19 cellular contexts compared by ENCODE assay signal in genomic region chr1:156694563-156694962, GRCh38. TPM values are rescaled to one million over a fixed set of nuclear protein-coding genes. Genes with fewer than 3 reads are reported as not detected.
DNase-seq lines count a peak whose midpoint lies in the region; ATAC-seq and TF ChIP-seq lines count a peak whose summit lies in the region.
"Had no signal": no experiment of that assay in that cellular context is flagged by ENCODE, and none has a peak within 500 bp of the region (broad histone marks: within the 10 kb centered on the region; RNA-seq: fewer than 3 reads in every experiment).

No MANE protein-coding gene starts in this region.

- H4K8ac ChIP-seq in H9 (replicated peaks; ENCODE audit: insufficient read length, low read depth, low read length), result no peak overlapping the region

- no peak overlapping the region for H3K18ac ChIP-seq in H9 (ENCODE audit: insufficient read length, low read depth, low read length)

- H2AK5ac ChIP-seq in H9 (ENCODE audit: insufficient read length, low read length), result no peak overlapping the region

- no peak overlapping the region for H3K56ac ChIP-seq in H9 (ENCODE audit: insufficient read length, low read depth, low read length)

- no peak overlapping the region for H2AFZ ChIP-seq in H9 (ENCODE audit: low read length)

- H3K9me3 ChIP-seq in H9 (ENCODE audit: control insufficient read depth, low read depth, low read length) (no peaks in the 10 kb centered on the region), iPS-20b (ENCODE audit: insufficient read depth, low read depth, low read length) (no peaks in the 10 kb centered on the region), suprapubic skin (no peaks in the 10 kb centered on the region)
- H3K9me3 ChIP-seq: heart right ventricle had no signal

- H3K4me1 Mint-ChIP-seq in H9, result peaks cover 49 to 64% of the 10 kb centered on the region in 2 experiments

- H3K4ac ChIP-seq in H9 (ENCODE audit: low read depth, low read length), result no peak overlapping the region

- H3K14ac ChIP-seq in H9 (ENCODE audit: insufficient read depth, low read length), result no peak overlapping the region

- TF ChIP-seq EP300 in suprapubic skin (IDR thresholded peaks at IDR 0.05), result no peak

- H4K20me1 ChIP-seq in H9 (ENCODE audit: control insufficient read depth, insufficient read depth, insufficient read length), result no peaks in the 10 kb centered on the region

- no peak overlapping the region for H3K23ac ChIP-seq in H9 (ENCODE audit: insufficient read length, low read depth, low read length)

- DNase-seq in H9, result no peak
- DNase-seq in suprapubic skin (ENCODE audit: low spot score in 2 of 2), result no peak
- DNase-seq in NCI-H524 treated with DMSO at 0.1 percent for 48 hours (lab: John Stamatoyannopoulos, UW), result no peak
- DNase-seq: activated CD4-positive, alpha-beta memory T cell treated with anti-CD3 and anti-CD28 coated beads, Interleukin-2, amount 10 ng/mL, durations not matched to agents 7 days and 5 days; activated naive CD8-positive, alpha-beta T cell treated with anti-CD3 and anti-CD28 coated beads for 36 hours; activated T-cell treated with anti-CD3 and anti-CD28 coated beads, Interleukin-2, amount 50 U/mL, for 4 hours; AML-193; dorsolateral prefrontal cortex; GOT3; heart right ventricle; kidney; NCI-H1092 treated with DMSO at 0.1 percent for 48 hours; RPMI8226; stimulated activated CD4-positive, alpha-beta T cell treated with anti-CD3 and anti-CD28 coated beads, Interleukin-4, amount 100 ng/mL, for 1 hour; substantia nigra had no signal

- H3K4me3 ChIP-seq in iPS-20b (ENCODE audit: low read length) (peak overlapping the region; percentile 59; the same call in 1 of the 2 replicates), skin epidermis (no peak overlapping the region), suprapubic skin (no peak overlapping the region)
- H3K4me3 ChIP-seq: dorsolateral prefrontal cortex, heart right ventricle had no signal

- peaks cover 10% of the 10 kb centered on the region for H3K23me2 ChIP-seq in H9 (ENCODE audit: insufficient read length, low read depth, low read length, poor library complexity, severe bottlenecking)

- peak overlapping the region in 1 of 2 experiments; percentile 38; a peak in 3 of 5 replicates for H3K4me3 Mint-ChIP-seq in H9
- H3K4me3 Mint-ChIP-seq: activated CD4-positive, alpha-beta memory T cell treated with anti-CD3 and anti-CD28 coated beads, Interleukin-2, amount 10 ng/mL, durations not matched to agents 7 days and 5 days; activated naive CD8-positive, alpha-beta T cell treated with anti-CD3 and anti-CD28 coated beads for 36 hours; activated T-cell treated with anti-CD3 and anti-CD28 coated beads, Interleukin-2, amount 50 U/mL, for 4 hours had no signal

- H2BK5ac ChIP-seq in H9 (ENCODE audit: insufficient read length, low read length), result no peak overlapping the region

- H3K4me2 ChIP-seq in H9 (ENCODE audit: insufficient read depth, insufficient read length, low read length), result peak overlapping the region; percentile 53

- H2BK20ac ChIP-seq in H9 (ENCODE audit: low read depth, low read length, poor library complexity, severe bottlenecking), result no peak overlapping the region

- H3K9ac ChIP-seq in H9 (ENCODE audit: extremely low read depth, insufficient read length, low read length) (no peak overlapping the region), iPS-20b (ENCODE audit: low read depth, low read length) (peak overlapping the region; percentile 79; the same call in 1 of the 2 replicates)

- H3K36me3 ChIP-seq in iPS-20b (ENCODE audit: insufficient read depth, low read depth, low read length), result peaks cover 17% of the 10 kb centered on the region
- H3K36me3 ChIP-seq in suprapubic skin, result peaks cover 6% of the 10 kb centered on the region
- H3K36me3 ChIP-seq: heart right ventricle had no signal

- TF ChIP-seq CTCF in H9 (conservative IDR thresholded peaks at IDR 0.05) (no peak), VCaP (conservative IDR thresholded peaks at IDR 0.05) (no peak), suprapubic skin (IDR thresholded peaks at IDR 0.05) (no peak)

- no peaks in the 10 kb centered on the region for H3K9me3 Mint-ChIP-seq in H9
- H3K9me3 Mint-ChIP-seq: activated CD4-positive, alpha-beta memory T cell treated with anti-CD3 and anti-CD28 coated beads, Interleukin-2, amount 10 ng/mL, durations not matched to agents 7 days and 5 days; activated naive CD8-positive, alpha-beta T cell treated with anti-CD3 and anti-CD28 coated beads for 36 hours; activated T-cell treated with anti-CD3 and anti-CD28 coated beads, Interleukin-2, amount 50 U/mL, for 4 hours had no signal

- no peaks in the 10 kb centered on the region for H3K79me1 ChIP-seq in H9 (ENCODE audit: insufficient read depth, low read depth, low read length, poor library complexity, severe bottlenecking)

- TF ChIP-seq POLR2A in suprapubic skin (IDR thresholded peaks at IDR 0.05), result no peak

- H3K36me3 Mint-ChIP-seq in H9 (ENCODE audit: insufficient read depth in 1 of 3, low read depth in 3 of 3), result peaks cover 7 to 27% (median 23%) of the 10 kb centered on the region in 3 experiments
- H3K36me3 Mint-ChIP-seq: activated naive CD8-positive, alpha-beta T cell treated with anti-CD3 and anti-CD28 coated beads for 36 hours had no signal

- H3K27ac ChIP-seq in H9 (ENCODE audit: insufficient read length, low read depth, low read length) (no peak overlapping the region), VCaP (peak overlapping the region; percentile 71), iPS-20b (ENCODE audit: low read length) (peak overlapping the region; percentile 85), skin epidermis (peak overlapping the region in 13 of 21 experiments; percentile 16 to 84 (median 61)), suprapubic skin (no peak overlapping the region)
- H3K27ac ChIP-seq: dorsolateral prefrontal cortex, heart right ventricle had no signal

- no peak overlapping the region for H2BK15ac ChIP-seq in H9 (ENCODE audit: low read depth, low read length)

- H3K27ac Mint-ChIP-seq in H9, result peak overlapping the region; percentile 56 to 91 (median 90); a peak in 4 of 7 replicates
- H3K27ac Mint-ChIP-seq: activated CD4-positive, alpha-beta memory T cell treated with anti-CD3 and anti-CD28 coated beads, Interleukin-2, amount 10 ng/mL, durations not matched to agents 7 days and 5 days; activated naive CD8-positive, alpha-beta T cell treated with anti-CD3 and anti-CD28 coated beads for 36 hours had no signal

- H4K5ac ChIP-seq in H9 (ENCODE audit: insufficient read length, low read depth, low read length), result no peak overlapping the region

- H3K27me3 ChIP-seq in H9 (ENCODE audit: insufficient read depth, low read length) (no peaks in the 10 kb centered on the region), iPS-20b (ENCODE audit: insufficient read depth, low read length) (peaks cover 16% of the 10 kb centered on the region; the same call in 1 of the 2 replicates), suprapubic skin (no peaks in the 10 kb centered on the region)

- no peak for ATAC-seq in GM21529 (IDR thresholded peaks at IDR 0.05; ENCODE audit: unreplicated experiment)
- ATAC-seq: activated T-cell treated with anti-CD3 and anti-CD28 coated beads, Interleukin-2, amount 50 U/mL, for 4 hours; heart right ventricle had no signal

- no peak overlapping the region for H2BK12ac ChIP-seq in H9 (ENCODE audit: insufficient read length, low read depth, low read length)

- no peak overlapping the region for H3T11ph ChIP-seq in H9 (ENCODE audit: low read length)

- H4K91ac ChIP-seq in H9 (ENCODE audit: insufficient read length, low read depth, low read length), result no peak overlapping the region

- no CpG with 5 or more reads among the region's 9 CpGs for WGBS in H9 (ENCODE audit: extremely low coverage, insufficient read length, low lambda C conversion rate)
- 61% methylated on average over 9 of the region's 9 CpGs for WGBS in suprapubic skin

- no peak overlapping the region for H2BK120ac ChIP-seq in H9 (ENCODE audit: low read depth, low read length, poor library complexity, severe bottlenecking)

- H3K27me3 Mint-ChIP-seq in H9 (ENCODE audit: low read depth), result peaks cover 8% of the 10 kb centered on the region

- H3K4me1 ChIP-seq in H9 (ENCODE audit: insufficient read depth, low read length) (peaks cover 17% of the 10 kb centered on the region; the same call in 1 of the 2 replicates), iPS-20b (ENCODE audit: insufficient read depth, low read length) (peaks cover 46% of the 10 kb centered on the region), suprapubic skin (peaks cover 43% of the 10 kb centered on the region)

- no peaks in the 10 kb centered on the region for H3K79me2 ChIP-seq in H9 (ENCODE audit: insufficient read depth, low read length)

RNA-seq across cellular contexts. Expression of gene CRABP2, which starts 10.8 kb away (rescaled TPM):
- total RNA-seq in H9 (2021) (180 and 184 TPM in 2 replicates), suprapubic skin (10 to 100 TPM; 38.4 to 98.0 (median 68.2) TPM)

RNA-seq across cellular contexts. Expression of gene NES, which starts 17.4 kb away (rescaled TPM):
- total RNA-seq in H9 (2021) (167 and 168 TPM in 2 replicates), suprapubic skin (1 to 10 TPM; 1.9 to 7.4 (median 4.8) TPM)
- total RNA-seq: activated CD4-positive, alpha-beta memory T cell treated with anti-CD3 and anti-CD28 coated beads, Interleukin-2, amount 10 ng/mL, durations not matched to agents 7 days and 5 days had no signal

RNA-seq across cellular contexts. Expression of gene METTL25B, which starts 33.7 kb away (rescaled TPM):
- 24.4 and 26.2 TPM in 2 replicates for total RNA-seq in H9 (2021)
- total RNA-seq in suprapubic skin, result 10 to 100 TPM; 20.7 to 40.3 (median 34.2) TPM

RNA-seq across cellular contexts. Expression of gene ISG20L2, which starts 34.0 kb away (rescaled TPM):
- total RNA-seq in H9 (2021) (52.4 and 57.6 TPM in 2 replicates), suprapubic skin (10 to 100 TPM; 33.8 to 59.6 (median 38.9) TPM)

RNA-seq across cellular contexts. Expression of gene MRPL24, which starts 46.3 kb away (rescaled TPM):
- 27.3 and 29.0 TPM in 2 replicates for total RNA-seq in H9 (2021)
- total RNA-seq in suprapubic skin, result 10 to 100 TPM; 33.6 to 66.6 (median 55.0) TPM

Comparison
In these comparisons a context has a peak if more than half of its experiments do, and no peak if none do; other contexts are left out.
1. H3K27ac ChIP-seq: peak in VCaP (single experiment), iPS-20b (single experiment) and skin epidermis (13 of 21); none in H9 (single experiment) and suprapubic skin (single experiment).
2. RNA of gene NES, which starts 17.4 kb away (total RNA-seq): 167 to 168 TPM in H9; 1.9 to 7.4 TPM in suprapubic skin; every median in the first group is over 10 times any median in the second.